2 cellular contexts compared by ENCODE assay signal in genomic region chr4:40592034-40592433, GRCh38.
TF ChIP-seq lines count a peak whose summit lies in the region.

No MANE protein-coding gene starts in this region.

TF ChIP-seq in GM23338, 12 proteins besides CTCF, POLR2A, EP300 and RAD21 (continued from another document):
- no peak for TF ChIP-seq CREB1 (CRISPR knock-in tag; IDR thresholded peaks at IDR 0.05; ENCODE audit: low read depth)
- TF ChIP-seq NANOG (IDR thresholded peaks at IDR 0.05; ENCODE audit: borderline replicate concordance), result no peak
- no peak for TF ChIP-seq STAT1 (IDR thresholded peaks at IDR 0.05; ENCODE audit: unreplicated experiment)
- no peak for TF ChIP-seq ETS1 (IDR thresholded peaks at IDR 0.05)
- TF ChIP-seq, protein P1, sequence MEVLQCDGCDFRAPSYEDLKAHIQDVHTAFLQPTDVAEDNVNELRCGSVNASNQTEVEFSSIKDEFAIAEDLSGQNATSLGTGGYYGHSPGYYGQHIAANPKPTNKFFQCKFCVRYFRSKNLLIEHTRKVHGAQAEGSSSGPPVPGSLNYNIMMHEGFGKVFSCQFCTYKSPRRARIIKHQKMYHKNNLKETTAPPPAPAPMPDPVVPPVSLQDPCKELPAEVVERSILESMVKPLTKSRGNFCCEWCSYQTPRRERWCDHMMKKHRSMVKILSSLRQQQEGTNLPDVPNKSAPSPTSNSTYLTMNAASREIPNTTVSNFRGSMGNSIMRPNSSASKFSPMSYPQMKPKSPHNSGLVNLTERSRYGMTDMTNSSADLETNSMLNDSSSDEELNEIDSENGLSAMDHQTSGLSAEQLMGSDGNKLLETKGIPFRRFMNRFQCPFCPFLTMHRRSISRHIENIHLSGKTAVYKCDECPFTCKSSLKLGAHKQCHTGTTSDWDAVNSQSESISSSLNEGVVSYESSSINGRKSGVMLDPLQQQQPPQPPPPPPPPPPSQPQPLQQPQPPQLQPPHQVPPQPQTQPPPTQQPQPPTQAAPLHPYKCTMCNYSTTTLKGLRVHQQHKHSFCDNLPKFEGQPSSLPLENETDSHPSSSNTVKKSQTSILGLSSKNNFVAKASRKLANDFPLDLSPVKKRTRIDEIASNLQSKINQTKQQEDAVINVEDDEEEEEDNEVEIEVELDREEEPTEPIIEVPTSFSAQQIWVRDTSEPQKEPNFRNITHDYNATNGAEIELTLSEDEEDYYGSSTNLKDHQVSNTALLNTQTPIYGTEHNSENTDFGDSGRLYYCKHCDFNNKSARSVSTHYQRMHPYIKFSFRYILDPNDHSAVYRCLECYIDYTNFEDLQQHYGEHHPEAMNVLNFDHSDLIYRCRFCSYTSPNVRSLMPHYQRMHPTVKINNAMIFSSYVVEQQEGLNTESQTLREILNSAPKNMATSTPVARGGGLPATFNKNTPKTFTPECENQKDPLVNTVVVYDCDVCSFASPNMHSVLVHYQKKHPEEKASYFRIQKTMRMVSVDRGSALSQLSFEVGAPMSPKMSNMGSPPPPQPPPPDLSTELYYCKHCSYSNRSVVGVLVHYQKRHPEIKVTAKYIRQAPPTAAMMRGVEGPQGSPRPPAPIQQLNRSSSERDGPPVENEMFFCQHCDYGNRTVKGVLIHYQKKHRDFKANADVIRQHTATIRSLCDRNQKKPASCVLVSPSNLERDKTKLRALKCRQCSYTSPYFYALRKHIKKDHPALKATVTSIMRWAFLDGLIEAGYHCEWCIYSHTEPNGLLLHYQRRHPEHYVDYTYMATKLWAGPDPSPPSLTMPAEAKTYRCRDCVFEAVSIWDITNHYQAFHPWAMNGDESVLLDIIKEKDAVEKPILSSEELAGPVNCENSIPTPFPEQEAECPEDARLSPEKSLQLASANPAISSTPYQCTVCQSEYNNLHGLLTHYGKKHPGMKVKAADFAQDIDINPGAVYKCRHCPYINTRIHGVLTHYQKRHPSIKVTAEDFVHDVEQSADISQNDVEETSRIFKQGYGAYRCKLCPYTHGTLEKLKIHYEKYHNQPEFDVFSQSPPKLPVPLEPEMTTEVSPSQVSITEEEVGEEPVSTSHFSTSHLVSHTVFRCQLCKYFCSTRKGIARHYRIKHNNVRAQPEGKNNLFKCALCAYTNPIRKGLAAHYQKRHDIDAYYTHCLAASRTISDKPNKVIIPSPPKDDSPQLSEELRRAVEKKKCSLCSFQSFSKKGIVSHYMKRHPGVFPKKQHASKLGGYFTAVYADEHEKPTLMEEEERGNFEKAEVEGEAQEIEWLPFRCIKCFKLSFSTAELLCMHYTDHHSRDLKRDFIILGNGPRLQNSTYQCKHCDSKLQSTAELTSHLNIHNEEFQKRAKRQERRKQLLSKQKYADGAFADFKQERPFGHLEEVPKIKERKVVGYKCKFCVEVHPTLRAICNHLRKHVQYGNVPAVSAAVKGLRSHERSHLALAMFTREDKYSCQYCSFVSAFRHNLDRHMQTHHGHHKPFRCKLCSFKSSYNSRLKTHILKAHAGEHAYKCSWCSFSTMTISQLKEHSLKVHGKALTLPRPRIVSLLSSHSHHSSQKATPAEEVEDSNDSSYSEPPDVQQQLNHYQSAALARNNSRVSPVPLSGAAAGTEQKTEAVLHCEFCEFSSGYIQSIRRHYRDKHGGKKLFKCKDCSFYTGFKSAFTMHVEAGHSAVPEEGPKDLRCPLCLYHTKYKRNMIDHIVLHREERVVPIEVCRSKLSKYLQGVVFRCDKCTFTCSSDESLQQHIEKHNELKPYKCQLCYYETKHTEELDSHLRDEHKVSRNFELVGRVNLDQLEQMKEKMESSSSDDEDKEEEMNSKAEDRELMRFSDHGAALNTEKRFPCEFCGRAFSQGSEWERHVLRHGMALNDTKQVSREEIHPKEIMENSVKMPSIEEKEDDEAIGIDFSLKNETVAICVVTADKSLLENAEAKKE (CRISPR knock-in tag; IDR thresholded peaks at IDR 0.05), result no peak
- TF ChIP-seq, protein P2, sequence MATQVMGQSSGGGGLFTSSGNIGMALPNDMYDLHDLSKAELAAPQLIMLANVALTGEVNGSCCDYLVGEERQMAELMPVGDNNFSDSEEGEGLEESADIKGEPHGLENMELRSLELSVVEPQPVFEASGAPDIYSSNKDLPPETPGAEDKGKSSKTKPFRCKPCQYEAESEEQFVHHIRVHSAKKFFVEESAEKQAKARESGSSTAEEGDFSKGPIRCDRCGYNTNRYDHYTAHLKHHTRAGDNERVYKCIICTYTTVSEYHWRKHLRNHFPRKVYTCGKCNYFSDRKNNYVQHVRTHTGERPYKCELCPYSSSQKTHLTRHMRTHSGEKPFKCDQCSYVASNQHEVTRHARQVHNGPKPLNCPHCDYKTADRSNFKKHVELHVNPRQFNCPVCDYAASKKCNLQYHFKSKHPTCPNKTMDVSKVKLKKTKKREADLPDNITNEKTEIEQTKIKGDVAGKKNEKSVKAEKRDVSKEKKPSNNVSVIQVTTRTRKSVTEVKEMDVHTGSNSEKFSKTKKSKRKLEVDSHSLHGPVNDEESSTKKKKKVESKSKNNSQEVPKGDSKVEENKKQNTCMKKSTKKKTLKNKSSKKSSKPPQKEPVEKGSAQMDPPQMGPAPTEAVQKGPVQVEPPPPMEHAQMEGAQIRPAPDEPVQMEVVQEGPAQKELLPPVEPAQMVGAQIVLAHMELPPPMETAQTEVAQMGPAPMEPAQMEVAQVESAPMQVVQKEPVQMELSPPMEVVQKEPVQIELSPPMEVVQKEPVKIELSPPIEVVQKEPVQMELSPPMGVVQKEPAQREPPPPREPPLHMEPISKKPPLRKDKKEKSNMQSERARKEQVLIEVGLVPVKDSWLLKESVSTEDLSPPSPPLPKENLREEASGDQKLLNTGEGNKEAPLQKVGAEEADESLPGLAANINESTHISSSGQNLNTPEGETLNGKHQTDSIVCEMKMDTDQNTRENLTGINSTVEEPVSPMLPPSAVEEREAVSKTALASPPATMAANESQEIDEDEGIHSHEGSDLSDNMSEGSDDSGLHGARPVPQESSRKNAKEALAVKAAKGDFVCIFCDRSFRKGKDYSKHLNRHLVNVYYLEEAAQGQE (IDR thresholded peaks at IDR 0.05; ENCODE audit: unreplicated experiment), result no peak

TF ChIP-seq in HepG2, 621 proteins besides CTCF, POLR2A, EP300 and RAD21 (continued from another document):
- TF ChIP-seq NFE2L2 (IDR thresholded peaks at IDR 0.05; ENCODE audit: low read length) (peak; percentile 53; the same call in 1 of the 2 replicates), TEAD3 (CRISPR knock-in tag; optimal IDR thresholded peaks at IDR 0.05; ENCODE audit: borderline replicate concordance) (no peak), U2AF2 (IDR thresholded peaks at IDR 0.05; ENCODE audit: low read depth, low read length) (no peak), ZNF746 (CRISPR knock-in tag; IDR thresholded peaks at IDR 0.05) (no peak), MIER2 (CRISPR knock-in tag; IDR thresholded peaks at IDR 0.05) (no peak), ZZZ3 (CRISPR knock-in tag; IDR thresholded peaks at IDR 0.05; ENCODE audit: borderline replicate concordance) (no peak)
- TF ChIP-seq, protein P3, sequence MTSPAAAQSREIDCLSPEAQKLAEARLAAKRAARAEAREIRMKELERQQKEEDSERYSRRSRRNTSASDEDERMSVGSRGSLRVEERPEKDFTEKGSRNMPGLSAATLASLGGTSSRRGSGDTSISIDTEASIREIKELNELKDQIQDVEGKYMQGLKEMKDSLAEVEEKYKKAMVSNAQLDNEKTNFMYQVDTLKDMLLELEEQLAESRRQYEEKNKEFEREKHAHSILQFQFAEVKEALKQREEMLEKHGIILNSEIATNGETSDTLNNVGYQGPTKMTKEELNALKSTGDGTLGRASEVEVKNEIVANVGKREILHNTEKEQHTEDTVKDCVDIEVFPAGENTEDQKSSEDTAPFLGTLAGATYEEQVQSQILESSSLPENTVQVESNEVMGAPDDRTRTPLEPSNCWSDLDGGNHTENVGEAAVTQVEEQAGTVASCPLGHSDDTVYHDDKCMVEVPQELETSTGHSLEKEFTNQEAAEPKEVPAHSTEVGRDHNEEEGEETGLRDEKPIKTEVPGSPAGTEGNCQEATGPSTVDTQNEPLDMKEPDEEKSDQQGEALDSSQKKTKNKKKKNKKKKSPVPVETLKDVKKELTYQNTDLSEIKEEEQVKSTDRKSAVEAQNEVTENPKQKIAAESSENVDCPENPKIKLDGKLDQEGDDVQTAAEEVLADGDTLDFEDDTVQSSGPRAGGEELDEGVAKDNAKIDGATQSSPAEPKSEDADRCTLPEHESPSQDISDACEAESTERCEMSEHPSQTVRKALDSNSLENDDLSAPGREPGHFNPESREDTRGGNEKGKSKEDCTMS (CRISPR knock-in tag; conservative IDR thresholded peaks at IDR 0.05), result no peak
